9 cellular contexts compared by ENCODE assay signal in the genomic region with DNA sequence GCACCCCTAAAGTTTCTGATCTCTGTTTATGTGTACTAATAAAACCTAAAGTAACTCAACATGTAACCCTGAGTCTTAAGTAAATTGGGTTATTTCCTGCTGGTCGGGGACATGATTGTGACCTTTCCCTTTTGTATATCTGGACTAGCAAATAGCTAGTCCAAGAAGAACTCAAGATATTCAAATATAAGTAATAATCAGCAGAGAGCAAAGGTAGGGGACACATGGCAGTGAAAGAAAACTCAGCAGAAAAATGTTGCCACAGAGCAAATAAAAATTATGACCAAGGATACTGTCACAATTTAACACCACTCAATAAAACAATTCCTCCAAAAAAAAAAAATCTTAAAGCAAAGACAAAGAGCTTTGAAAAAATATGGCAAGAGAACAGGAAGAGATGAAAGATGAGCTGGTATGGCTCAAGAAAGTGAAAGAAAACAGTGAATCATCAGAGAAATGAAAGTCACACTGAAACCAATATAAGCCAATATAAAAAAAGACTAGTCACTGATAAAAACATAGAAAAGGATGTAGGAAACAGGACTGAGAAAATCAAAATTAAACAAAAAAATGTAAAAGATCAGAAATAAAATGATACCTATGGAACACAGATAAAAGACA. TPM values are rescaled to one million over a fixed set of nuclear protein-coding genes. Genes with fewer than 3 reads are reported as not detected.
A peak's percentile ranks its signal among the peaks of the same experiment; 100 is the strongest.
DNase-seq lines count a peak whose midpoint lies in the region; ATAC-seq and TF ChIP-seq lines count a peak whose summit lies in the region.
"Had no signal": no experiment of that assay in that cellular context is flagged by ENCODE, and none has a peak within 500 bp of the region (broad histone marks: within the 10 kb centered on the region; RNA-seq: fewer than 3 reads in every experiment).

No MANE protein-coding gene starts in this region.

- H3K27ac ChIP-seq in VCaP (peak overlapping the region; percentile 49), spleen (peak overlapping the region in 1 of 8 donors; percentile 29)

- H3K4me1 Mint-ChIP-seq in activated T-cell treated with anti-CD3 and anti-CD28 coated beads, Interleukin-2, amount 50 U/mL, for 4 hours (ENCODE audit: low read depth) = peaks cover 20% of the 10 kb centered on the region

- intact Hi-C loops in spleen (cut with DNase I; ENCODE audit: low total_unique reads) = no loop called here

- no peak overlapping the region for H3K4me3 ChIP-seq in spleen

- peaks cover 0 to 14% (median 3%) of the 10 kb centered on the region in 6 donors for H3K4me1 ChIP-seq in spleen

- 46 to 70% (median 51%) methylated on average over 1 of the region's 1 CpG for WGBS in spleen, 5 donors

- no peaks in the 10 kb centered on the region for H3K27me3 ChIP-seq in spleen (replicated peaks in 1 of 7)

- H3K9me3 Mint-ChIP-seq in activated T-cell treated with anti-CD3 and anti-CD28 coated beads, Interleukin-2, amount 50 U/mL, for 4 hours = no peaks in the 10 kb centered on the region

- H3K9me3 ChIP-seq in spleen = no peaks in the 10 kb centered on the region

- H3K27me3 Mint-ChIP-seq in activated T-cell treated with anti-CD3 and anti-CD28 coated beads, Interleukin-2, amount 50 U/mL, for 4 hours (ENCODE audit: low read depth) = no peaks in the 10 kb centered on the region

- peaks cover 0 to 84% (median 20%) of the 10 kb centered on the region in 6 donors for H3K36me3 ChIP-seq in spleen

- no peak for DNase-seq in activated T-cell treated with anti-CD3 and anti-CD28 coated beads, Interleukin-2, amount 50 U/mL, for 4 hours
- DNase-seq in activated T-cell treated with anti-CD3 and anti-CD28 coated beads, Interleukin-2, amount 50 U/mL, for 1 hour = no peak
- DNase-seq in renal cortical epithelial cell (ENCODE audit: low read depth) = peak; percentile 6
- DNase-seq in 8988T = no peak
- no peak for DNase-seq in spleen
- DNase-seq in NCI-H1694 (lab: John Stamatoyannopoulos, UW) = no peak
- DNase-seq: DND-41 had no signal

- peak; percentile 65 to 86 for ATAC-seq in activated T-cell treated with anti-CD3 and anti-CD28 coated beads, Interleukin-2, amount 50 U/mL, for 4 hours
- ATAC-seq in HG02938 (IDR thresholded peaks at IDR 0.05; ENCODE audit: unreplicated experiment) = peak; percentile 89

- H3K4me3 Mint-ChIP-seq in activated T-cell treated with anti-CD3 and anti-CD28 coated beads, Interleukin-2, amount 50 U/mL, for 4 hours = no peak overlapping the region

- peaks cover 22% of the 10 kb centered on the region for H3K36me3 Mint-ChIP-seq in activated T-cell treated with anti-CD3 and anti-CD28 coated beads, Interleukin-2, amount 50 U/mL, for 4 hours (ENCODE audit: insufficient read depth)

- TF ChIP-seq CTCF in VCaP (conservative IDR thresholded peaks at IDR 0.05) (no peak), spleen (IDR thresholded peaks at IDR 0.05 in 8 of 11, conservative IDR thresholded peaks at IDR 0.05 in 3 of 11) (no peak)

- TF ChIP-seq POLR2A in spleen (IDR thresholded peaks at IDR 0.05) = no peak

RNA-seq across cellular contexts. Expression of a gene that starts 43.5 kb away (rescaled TPM):
- 10 to 100 TPM; 13.2 to 14.2 (median 13.6) TPM for total RNA-seq in activated T-cell treated with anti-CD3 and anti-CD28 coated beads, Interleukin-2, amount 50 U/mL, for 4 hours
- total RNA-seq in renal cortical epithelial cell = 37.0 and 51.7 TPM in 2 replicates
- total RNA-seq in spleen = 10 to 100 TPM; 18.4 to 26.5 (median 20.4) TPM
- polyA plus RNA-seq in spleen = 1 to 10 TPM; 5.4 to 6.9 (median 6.5) TPM

RNA-seq across cellular contexts. Expression of a gene that starts 51.5 kb away (rescaled TPM):
- total RNA-seq in activated T-cell treated with anti-CD3 and anti-CD28 coated beads, Interleukin-2, amount 50 U/mL, for 4 hours = 10 to 100 TPM; 22.5 to 26.1 (median 22.9) TPM
- total RNA-seq in renal cortical epithelial cell (25.0 and 37.5 TPM in 2 replicates), spleen (100 to 1,000 TPM in 2 of 7 donors, 10 to 100 TPM in 5; 50.8 to 117 (median 58.3) TPM)
- polyA plus RNA-seq in spleen = 10 to 100 TPM; 21.4 to 49.7 (median 28.5) TPM
